In genomic region chr2:11344342-11344955, GRCh38 we compare ENCODE assay signal across 8 cellular contexts. TPM values are rescaled to one million over a fixed set of nuclear protein-coding genes. Genes with fewer than 3 reads are reported as not detected.
DNase-seq lines count a peak whose midpoint lies in the region; ATAC-seq and TF ChIP-seq lines count a peak whose summit lies in the region.

Gene ROCK2, minus strand, starts transcription at chr2:11344636. Its CDS starts 500 bp downstream, at chr2:11344136.

- peaks cover 14 to 55% (median 49%) of the 10 kb centered on the region in 4 donors for H3K4me1 ChIP-seq in stomach

- H3K27ac ChIP-seq in stomach = peak within 1 kb of the TSS; percentile 96 to 99 (median 97)

- H3K36me3 Mint-ChIP-seq in nephron (ENCODE audit: low read depth) = no peaks in the 10 kb centered on the region

- TF ChIP-seq POLR2A in stomach (IDR thresholded peaks at IDR 0.05) = no peak

- WGBS in stomach, 5 donors = 0 to 1% (median 1%) methylated on average over 39 to 89 of the region's 90 CpGs

- peaks cover 35% of the 10 kb centered on the region for H3K4me1 Mint-ChIP-seq in nephron

- peak; percentile 59 for ATAC-seq in GM21619 (IDR thresholded peaks at IDR 0.05; ENCODE audit: unreplicated experiment)

- intact Hi-C loops in stomach (cut with DNase I; ENCODE audit: low total_unique reads) = loop anchor here (5.0 kb wide), 1 partner anchor 68 kb away; no protein-coding TSS in a partner anchor

- in situ Hi-C loops in KBM-7 (cut with MboI; ENCODE audit: low pct_unique_long_range_greater_than_20kb, low sequenced_read_pairs) = no loop called here

- TF ChIP-seq CTCF in fibroblast of pulmonary artery (IDR thresholded peaks at IDR 0.05; ENCODE audit: low read length, missing control alignments) (no peak), nephron (IDR thresholded peaks at IDR 0.05; ENCODE audit: unreplicated experiment in 3 of 3) (no peak), stomach (IDR thresholded peaks at IDR 0.05) (no peak)

- H3K27ac Mint-ChIP-seq in nephron = peak within 1 kb of the TSS; percentile 100

- no peaks in the 10 kb centered on the region for H3K27me3 Mint-ChIP-seq in nephron (ENCODE audit: low read depth)

- no peaks in the 10 kb centered on the region for H3K9me3 Mint-ChIP-seq in nephron

- H3K4me3 ChIP-seq in fibroblast of pulmonary artery (replicated peaks; ENCODE audit: low read depth, low read length) = peak within 1 kb of the TSS; percentile 87
- peak within 1 kb of the TSS; percentile 82 to 98 (median 90) for H3K4me3 ChIP-seq in stomach

- H3K36me3 ChIP-seq in stomach = no peaks in the 10 kb centered on the region

- H3K27me3 ChIP-seq in stomach = no peaks in the 10 kb centered on the region

- H3K9me3 ChIP-seq in stomach = no peaks in the 10 kb centered on the region

- H3K4me3 Mint-ChIP-seq in nephron = peak within 1 kb of the TSS; percentile 98 to 100 (median 99)

- no peak for TF ChIP-seq EP300 in stomach (IDR thresholded peaks at IDR 0.05)

- peak; percentile 91 for DNase-seq in DMS53 (lab: John Stamatoyannopoulos, UW)
- peak; percentile 77 for DNase-seq in KBM-7
- DNase-seq in RPMI8226 = peak; percentile 82
- DNase-seq in activated effector memory CD4-positive, alpha-beta T cell treated with Interleukin-2 at 50 U/mL for 16 hours = peak; percentile 60
- peak; percentile 86 for DNase-seq in fibroblast of pulmonary artery (ENCODE audit: low read depth)
- DNase-seq in stomach = peak; percentile 86

RNA-seq across cellular contexts. Expression of gene ROCK2, which starts in this region (rescaled TPM):
- 100 to 1,000 TPM in 1 of 5 donors, 10 to 100 TPM in 4; 31.6 to 113 (median 54.3) TPM for total RNA-seq in stomach
- polyA plus RNA-seq in stomach = 10 to 100 TPM in 1 of 3 donors, 1 to 10 TPM in 2; 5.6 to 10.7 (median 7.7) TPM

Comparison
In these comparisons a context has a peak if more than half of its experiments do, and no peak if none do; other contexts are left out.
1. Peak in every context shown above with its lines: DNase-seq, ATAC-seq, H3K4me3 ChIP-seq and H3K27ac ChIP-seq.